ENCODE assay signal across 10 cellular contexts in genomic region chr16:89315271-89315670, GRCh38.
DNase-seq lines count a peak whose midpoint lies in the region; ATAC-seq and TF ChIP-seq lines count a peak whose summit lies in the region.
"Had no signal": no experiment of that assay in that cellular context is flagged by ENCODE, and none has a peak within 500 bp of the region (broad histone marks: within the 10 kb centered on the region; RNA-seq: fewer than 3 reads in every experiment).

No MANE protein-coding gene starts in this region.

- peak overlapping the region; percentile 76 for H3K4me3 Mint-ChIP-seq in activated T-cell treated with anti-CD3 and anti-CD28 coated beads, Interleukin-2, amount 50 U/mL, for 4 hours
- peak overlapping the region; percentile 84 for H3K4me3 Mint-ChIP-seq in activated T-helper 17 cell treated with anti-CD3 and anti-CD28 coated beads, Interleukin-2, amount 50 U/mL, for 72 hours
- H3K4me3 Mint-ChIP-seq in immature natural killer cell, result peak overlapping the region; percentile 66 to 83 (median 77)

- no peak for TF ChIP-seq POLR2A in erythroblast (IDR thresholded peaks at IDR 0.05; ENCODE audit: low read length)

- no peaks in the 10 kb centered on the region for H3K27me3 ChIP-seq in subcutaneous abdominal adipose tissue (ENCODE audit: control insufficient read depth in 5 of 5, insufficient read depth in 4 of 5, low read length in 5 of 5)
- H3K27me3 ChIP-seq: tibial artery had no signal

- peaks cover 16 to 70% (median 50%) of the 10 kb centered on the region in 5 donors for H3K4me1 ChIP-seq in subcutaneous abdominal adipose tissue (ENCODE audit: control insufficient read depth in 5 of 5, insufficient read depth in 5 of 5, low read length in 5 of 5)

- H3K9me3 Mint-ChIP-seq in activated T-cell treated with anti-CD3 and anti-CD28 coated beads, Interleukin-2, amount 50 U/mL, for 4 hours, result no peaks in the 10 kb centered on the region
- no peaks in the 10 kb centered on the region for H3K9me3 Mint-ChIP-seq in activated T-helper 17 cell treated with anti-CD3 and anti-CD28 coated beads, Interleukin-2, amount 50 U/mL, for 72 hours
- H3K9me3 Mint-ChIP-seq in immature natural killer cell, result no peaks in the 10 kb centered on the region

- H3K36me3 ChIP-seq in subcutaneous abdominal adipose tissue (ENCODE audit: control insufficient read depth in 5 of 5, insufficient read depth in 5 of 5, low read length in 5 of 5), result peaks cover 0 to 35% (median 16%) of the 10 kb centered on the region in 5 donors

- H3K27me3 Mint-ChIP-seq in activated T-cell treated with anti-CD3 and anti-CD28 coated beads, Interleukin-2, amount 50 U/mL, for 4 hours (ENCODE audit: low read depth), result no peaks in the 10 kb centered on the region
- H3K27me3 Mint-ChIP-seq in activated T-helper 17 cell treated with anti-CD3 and anti-CD28 coated beads, Interleukin-2, amount 50 U/mL, for 72 hours, result no peaks in the 10 kb centered on the region
- peaks cover 6 to 51% (median 47%) of the 10 kb centered on the region in 3 donors for H3K27me3 Mint-ChIP-seq in immature natural killer cell (ENCODE audit: low read depth in 3 of 3)

- ATAC-seq in activated T-cell treated with anti-CD3 and anti-CD28 coated beads, Interleukin-2, amount 50 U/mL, for 4 hours, result no peak
- no peak for ATAC-seq in activated T-helper 17 cell treated with anti-CD3 and anti-CD28 coated beads, Interleukin-2, amount 50 U/mL, for 72 hours (replicated peaks)
- ATAC-seq in GM21367 (IDR thresholded peaks at IDR 0.05; ENCODE audit: unreplicated experiment), result no peak

- H3K4me1 Mint-ChIP-seq in activated T-cell treated with anti-CD3 and anti-CD28 coated beads, Interleukin-2, amount 50 U/mL, for 4 hours (ENCODE audit: low read depth), result peaks cover 94% of the 10 kb centered on the region
- peaks cover 55% of the 10 kb centered on the region for H3K4me1 Mint-ChIP-seq in activated T-helper 17 cell treated with anti-CD3 and anti-CD28 coated beads, Interleukin-2, amount 50 U/mL, for 72 hours
- peaks cover 89 to 91% of the 10 kb centered on the region in 2 donors for H3K4me1 Mint-ChIP-seq in immature natural killer cell

- no peaks in the 10 kb centered on the region for H3K9me3 ChIP-seq in subcutaneous abdominal adipose tissue (ENCODE audit: control insufficient read depth in 5 of 5, low read length in 5 of 5)
- H3K9me3 ChIP-seq: tibial artery had no signal

- no peak overlapping the region for H3K4me3 ChIP-seq in subcutaneous abdominal adipose tissue (ENCODE audit: low read depth in 1 of 5, low read length in 5 of 5)
- H3K4me3 ChIP-seq: tibial artery had no signal

- no peak for DNase-seq in activated T-cell treated with anti-CD3 and anti-CD28 coated beads, Interleukin-2, amount 50 U/mL, for 4 hours
- DNase-seq in activated T-cell treated with anti-CD3 and anti-CD28 coated beads, Interleukin-2, amount 50 U/mL, for 48 hours, result no peak
- DNase-seq in immature natural killer cell (no peak), NCI-H526 treated with DMSO at 0.1 percent for 48 hours (lab: John Stamatoyannopoulos, UW) (no peak), erythroblast (lab: John Stamatoyannopoulos, UW) (no peak)
- DNase-seq: NCI-H446 had no signal

- peak overlapping the region; percentile 93 for H3K27ac Mint-ChIP-seq in activated T-helper 17 cell treated with anti-CD3 and anti-CD28 coated beads, Interleukin-2, amount 50 U/mL, for 72 hours
- H3K27ac Mint-ChIP-seq in immature natural killer cell, result peak overlapping the region; percentile 98 to 100 (median 99)

- H3K27ac ChIP-seq in subcutaneous abdominal adipose tissue (ENCODE audit: low read depth, low read length), result peak overlapping the region; percentile 6
- H3K27ac ChIP-seq: tibial artery had no signal

- peaks cover 16% of the 10 kb centered on the region for H3K36me3 Mint-ChIP-seq in activated T-cell treated with anti-CD3 and anti-CD28 coated beads, Interleukin-2, amount 50 U/mL, for 4 hours (ENCODE audit: insufficient read depth)
- peaks cover 92% of the 10 kb centered on the region for H3K36me3 Mint-ChIP-seq in activated T-helper 17 cell treated with anti-CD3 and anti-CD28 coated beads, Interleukin-2, amount 50 U/mL, for 72 hours (ENCODE audit: low read depth)
- H3K36me3 Mint-ChIP-seq in immature natural killer cell, result peaks cover 0 to 4% (median 3%) of the 10 kb centered on the region in 3 donors

- H3K9ac ChIP-seq in subcutaneous abdominal adipose tissue (ENCODE audit: low read length in 5 of 5), result peak overlapping the region in 1 of 5 donors; percentile 71
